ENCODE assay signal across 9 cellular contexts in the genomic region with DNA sequence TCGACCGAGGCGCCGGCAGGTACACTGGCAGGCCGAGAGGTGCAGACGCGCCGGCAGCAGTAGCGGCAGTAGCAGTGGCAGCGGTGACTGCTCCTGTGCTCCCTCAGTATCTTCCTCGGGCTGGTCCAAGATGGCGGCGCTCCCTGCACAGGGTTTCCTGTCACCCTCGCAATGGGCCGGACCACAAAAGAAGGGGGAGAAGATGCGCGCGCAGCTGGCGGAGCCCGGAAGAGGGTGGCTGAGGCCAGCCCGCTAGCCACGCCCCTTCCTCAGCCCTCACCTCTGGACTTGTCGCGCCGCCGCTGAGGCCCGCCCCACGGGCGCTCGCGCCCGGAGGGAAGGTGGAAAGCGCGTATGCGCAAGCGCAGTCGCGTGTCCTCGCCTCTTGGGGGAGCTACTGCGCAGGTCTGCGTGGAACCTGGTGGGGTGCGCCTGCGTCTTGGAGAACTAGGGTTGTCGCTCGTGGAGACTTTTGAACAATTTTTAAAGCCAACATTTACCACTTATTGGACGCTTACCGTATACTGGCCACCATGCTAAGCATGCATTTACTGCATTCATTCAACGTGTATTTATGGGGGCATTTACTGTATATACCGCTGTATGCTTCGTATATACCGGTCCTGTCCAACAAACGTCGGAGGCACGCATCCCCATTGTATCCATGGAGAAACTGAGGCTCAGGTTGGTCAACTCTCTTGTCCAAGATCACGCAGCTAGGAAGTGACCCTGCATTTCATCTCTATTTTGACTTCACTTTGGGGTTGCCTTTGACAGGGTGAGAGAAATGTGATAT. TPM values are rescaled to one million over a fixed set of nuclear protein-coding genes. Genes with fewer than 3 reads are reported as not detected.
DNase-seq lines count a peak whose midpoint lies in the region; ATAC-seq, FAIRE-seq and TF ChIP-seq lines count a peak whose summit lies in the region.
"Had no signal": no experiment of that assay in that cellular context is flagged by ENCODE, and none has a peak within 500 bp of the region (broad histone marks: within the 10 kb centered on the region; RNA-seq: fewer than 3 reads in every experiment).

TSS of gene RAB14 (minus strand) at position 132 of the 796 bp plus-strand sequence. CDS start 8,457 bp downstream, outside the sequence.

- ATAC-seq in GM18907 (IDR thresholded peaks at IDR 0.05; ENCODE audit: unreplicated experiment): peak; percentile 84
- peak; percentile 84 for ATAC-seq in HG03159 (IDR thresholded peaks at IDR 0.05; ENCODE audit: unreplicated experiment)

- TF ChIP-seq CTCF in WERI-Rb-1 (IDR thresholded peaks at IDR 0.05; ENCODE audit: low read depth, low read length) (peak; percentile 78), mammary epithelial cell (conservative IDR thresholded peaks at IDR 0.05 in 1 of 2, IDR thresholded peaks at IDR 0.05 in 1 of 2; ENCODE audit: extremely low read depth in 1 of 2, insufficient read depth in 1 of 2, low read depth in 1 of 2, low read length in 2 of 2) (peak; percentile 26 to 68)

- H3K36me3 ChIP-seq in WERI-Rb-1 (peaks cover 10% of the 10 kb centered on the region; the same call in 1 of the 2 replicates), mammary epithelial cell (ENCODE audit: insufficient read depth, low read length) (no peaks in the 10 kb centered on the region), iPS-20b (ENCODE audit: insufficient read depth, low read depth, low read length) (no peaks in the 10 kb centered on the region), small intestine (ENCODE audit: control insufficient read depth in 2 of 2, insufficient read depth in 2 of 2, low read length in 2 of 2) (no peaks in the 10 kb centered on the region)

- peak; percentile 100 for DNase-seq in AG08396 (ENCODE audit: low spot score)
- DNase-seq in NCI-H2227 (lab: John Stamatoyannopoulos, UW; ENCODE audit: unreplicated experiment): peak; percentile 98
- DNase-seq in WERI-Rb-1: peak; percentile 100
- peak; percentile 97 for DNase-seq in mammary epithelial cell
- DNase-seq in small intestine: peak; percentile 99

- H3K27me3 ChIP-seq in WERI-Rb-1 (ENCODE audit: insufficient read depth, low read depth, severe bottlenecking): no peaks in the 10 kb centered on the region
- H3K27me3 ChIP-seq in mammary epithelial cell (ENCODE audit: insufficient read depth, low read length): no peaks in the 10 kb centered on the region
- H3K27me3 ChIP-seq in iPS-20b (ENCODE audit: insufficient read depth, low read length): peaks cover 10% of the 10 kb centered on the region
- no peaks in the 10 kb centered on the region for H3K27me3 ChIP-seq in small intestine (ENCODE audit: control insufficient read depth in 2 of 2, insufficient read depth in 2 of 2, low read length in 2 of 2)

- no peak for FAIRE-seq in small intestine (lab: Jason Lieb, UNC)
- FAIRE-seq: islet of Langerhans had no signal

- peak within 1 kb of the TSS; percentile 75 for H3K9ac ChIP-seq in mammary epithelial cell (ENCODE audit: insufficient read depth, low read length)
- peak within 1 kb of the TSS; percentile 82 for H3K9ac ChIP-seq in iPS-20b (ENCODE audit: low read depth, low read length)

- in situ Hi-C loops in mammary epithelial cell (cut with MboI; ENCODE audit: low sequenced_read_pairs in 2 of 2): loop anchor here in 1 of 2 donors (10.0 kb wide), 1 partner anchor 103 kb away; no protein-coding TSS in a partner anchor

- H2AFZ ChIP-seq in mammary epithelial cell (ENCODE audit: low read depth, low read length): peak within 1 kb of the TSS; percentile 89

- H3K9me3 ChIP-seq in WERI-Rb-1 (ENCODE audit: severe bottlenecking) (no peaks in the 10 kb centered on the region), mammary epithelial cell (replicated peaks; ENCODE audit: insufficient read depth, low read length) (no peaks in the 10 kb centered on the region), iPS-20b (ENCODE audit: insufficient read depth, low read depth, low read length) (no peaks in the 10 kb centered on the region), small intestine (ENCODE audit: control insufficient read depth, low read depth) (no peaks in the 10 kb centered on the region)

- intact Hi-C loops in mammary epithelial cell (cut with micrococcal nuclease): loop anchor here (2.0 to 5.0 kb wide), 2 partner anchors 80 to 129 kb away; no protein-coding TSS in a partner anchor

- WGBS in mammary epithelial cell (ENCODE audit: low coverage, missing lambda C conversion rate): 5% methylated on average over 27 of the region's 55 CpGs
- WGBS in small intestine, 3 donors: 1 to 2% (median 2%) methylated on average over 47 to 55 of the region's 55 CpGs

- dilution Hi-C loops in mammary epithelial cell (cut with HindIII; ENCODE audit: low sequenced_read_pairs): loop anchor here (25.0 kb wide), 1 partner anchor 210 kb away; no protein-coding TSS in a partner anchor

- no TSS peak for BruUV-seq in mammary epithelial cell (replicated peaks; lab: Mats Ljungman, UMichigan)

- H3K79me2 ChIP-seq in mammary epithelial cell (ENCODE audit: insufficient read depth, low read length): peaks cover 56% of the 10 kb centered on the region

- CTCF ChIA-PET in mammary epithelial cell (lab: Charles Lee; ENCODE audit: low non-redundant PET): interaction anchor here (0.6 kb wide), 1 partner anchor 197 kb away, joined by 8 read pairs; no protein-coding TSS in a partner anchor

- H3K4me3 ChIP-seq in WERI-Rb-1 (ENCODE audit: low read depth, low read length): peak within 1 kb of the TSS; percentile 73
- H3K4me3 ChIP-seq in mammary epithelial cell (replicated peaks in 1 of 3; ENCODE audit: insufficient read depth in 1 of 3, low read depth in 2 of 3, low read length in 3 of 3): peak within 1 kb of the TSS; percentile 69 to 97 (median 85)
- peak within 1 kb of the TSS; percentile 70 for H3K4me3 ChIP-seq in iPS-20b (ENCODE audit: low read length)
- peak within 1 kb of the TSS; percentile 99 for H3K4me3 ChIP-seq in small intestine (ENCODE audit: low read depth in 1 of 2, low read length in 2 of 2)

- peaks cover 9% of the 10 kb centered on the region for H4K20me1 ChIP-seq in mammary epithelial cell (ENCODE audit: insufficient read depth, low read length)

- H3K4me2 ChIP-seq in mammary epithelial cell (ENCODE audit: insufficient read depth, low read depth, low read length): peak within 1 kb of the TSS; percentile 95

- H3K4me1 ChIP-seq in mammary epithelial cell (ENCODE audit: insufficient read depth, low read length) (peaks cover 28% of the 10 kb centered on the region), iPS-20b (ENCODE audit: insufficient read depth, low read length) (peaks cover 23% of the 10 kb centered on the region), small intestine (ENCODE audit: control insufficient read depth in 2 of 2, insufficient read depth in 1 of 2, low read depth in 1 of 2, low read length in 1 of 2) (peaks cover 2 to 11% of the 10 kb centered on the region in 2 donors)

- H3K27ac ChIP-seq in WERI-Rb-1 (peak within 1 kb of the TSS; percentile 88), mammary epithelial cell (ENCODE audit: insufficient read depth, low read depth, low read length) (peak within 1 kb of the TSS; percentile 64), iPS-20b (ENCODE audit: low read length) (no peak within 1 kb of the TSS), small intestine (ENCODE audit: low read depth in 1 of 2, low read length in 1 of 2) (peak within 1 kb of the TSS; percentile 96 to 98)

RNA-seq across cellular contexts. Expression of gene RAB14, which starts in this region (rescaled TPM):
- 10 to 100 TPM; 27.5 to 74.6 TPM for total RNA-seq in mammary epithelial cell
- polyA plus RNA-seq in mammary epithelial cell (24.7 TPM), small intestine (10 to 100 TPM; 36.3 to 41.8 (median 39.4) TPM)
- 33.8 TPM for polyA minus RNA-seq in mammary epithelial cell
